ENCODE assay signal across 8 cellular contexts in genomic region chr11:35144103-35144741, GRCh38. TPM values are rescaled to one million over a fixed set of nuclear protein-coding genes. Genes with fewer than 3 reads are reported as not detected.
DNase-seq lines count a peak whose midpoint lies in the region; ATAC-seq, FAIRE-seq and TF ChIP-seq lines count a peak whose summit lies in the region.

No MANE protein-coding gene starts in this region.

- no peak for TF ChIP-seq EP300 in HepG2 (IDR thresholded peaks at IDR 0.05; ENCODE audit: low read depth in 2 of 2, low read length in 2 of 2)
- no peak for TF ChIP-seq EP300 in HepG2 (CRISPR knock-in tag; IDR thresholded peaks at IDR 0.05; ENCODE audit: borderline replicate concordance)

- H3K36me3 ChIP-seq in HepG2 (replicated peaks in 1 of 2; ENCODE audit: control insufficient read depth in 1 of 2, insufficient read depth in 2 of 2, low read length in 2 of 2) = no peaks in the 10 kb centered on the region

- DNase-seq in NCI-H69 (lab: John Stamatoyannopoulos, UW) (peak; percentile 67), HepG2 (ENCODE audit: low spot score) (no peak), NCI-H2196 treated with DMSO at 0.1 percent for 48 hours (lab: John Stamatoyannopoulos, UW; ENCODE audit: unreplicated experiment) (no peak), putamen (ENCODE audit: low spot score) (no peak), midbrain (lab: John Stamatoyannopoulos, UW) (no peak)
- peak; percentile 83 for DNase-seq in activated effector memory CD4-positive, alpha-beta T cell treated with anti-CD3 and anti-CD28 coated beads, Interleukin-2, amount 50 U/mL, for 16 hours

- no peak overlapping the region for H3K4me3 ChIP-seq in HepG2 (replicated peaks in 1 of 3; ENCODE audit: insufficient read depth in 1 of 3, low read depth in 2 of 3, low read length in 3 of 3)

- no peak for TF ChIP-seq CTCF in HepG2 (CRISPR knock-in tag; IDR thresholded peaks at IDR 0.05)

- H3K27me3 ChIP-seq in HepG2 (ENCODE audit: control insufficient read depth in 1 of 2, insufficient read depth in 2 of 2, low read length in 2 of 2) = peaks cover 4 to 22% of the 10 kb centered on the region in 2 experiments; a peak in 3 of 5 replicates

- intact Hi-C loops in HepG2 (cut with micrococcal nuclease; ENCODE audit: unreplicated experiment) = no loop called here

- H3K9me3 ChIP-seq in HepG2 (ENCODE audit: low read length) = no peaks in the 10 kb centered on the region

- no peak overlapping the region; the same call in 1 of the 2 replicates for H3K4me2 ChIP-seq in HepG2 (ENCODE audit: low read depth, low read length)

- BruUV-seq in HepG2 (replicated peaks; lab: Mats Ljungman, UMichigan) = no TSS peak

- no peaks in the 10 kb centered on the region for H3K4me1 ChIP-seq in HepG2 (ENCODE audit: insufficient read depth, low read length)

- no peak for FAIRE-seq in HepG2 (lab: Jason Lieb, UNC)

- POLR2A ChIA-PET in HepG2 (lab: Yijun Ruan, JAX) = no interaction called here

- TF ChIP-seq RAD21 in HepG2 (CRISPR knock-in tag; IDR thresholded peaks at IDR 0.05) = no peak

- in situ Hi-C loops in HepG2 (cut with HindIII; ENCODE audit: extremely low pct_ligation_motif_present, low pct_unique_long_range_greater_than_20kb) = no loop called here

- ATAC-seq in GM18511 (IDR thresholded peaks at IDR 0.05; ENCODE audit: unreplicated experiment) (peak; percentile 48), HG02840 (IDR thresholded peaks at IDR 0.05; ENCODE audit: low FRiP score, unreplicated experiment) (peak; percentile 46), HepG2 (no peak)

- H3K79me2 ChIP-seq in HepG2 (ENCODE audit: insufficient read depth, low read length) = no peaks in the 10 kb centered on the region

- H4K20me1 ChIP-seq in HepG2 (ENCODE audit: insufficient read depth, low read length) = no peaks in the 10 kb centered on the region

- H3K9ac ChIP-seq in HepG2 (ENCODE audit: insufficient read depth, low read depth, low read length) = no peak overlapping the region

- WGBS in HepG2 (ENCODE audit: low lambda C conversion rate) = 34% methylated on average over 10 of the region's 11 CpGs

- no peak overlapping the region for H3K27ac ChIP-seq in HepG2 (ENCODE audit: extremely low read length, insufficient read depth, low read length)

- CTCF ChIA-PET in HepG2 (lab: Yijun Ruan, JAX; ENCODE audit: low intra/inter-chr PET ratio, low total read pairs) = no interaction called here

- no peak for TF ChIP-seq POLR2A in HepG2 (IDR thresholded peaks at IDR 0.05; ENCODE audit: insufficient read depth in 1 of 2, low read depth in 2 of 2, low read length in 2 of 2)

- no peak overlapping the region for H2AFZ ChIP-seq in HepG2 (ENCODE audit: low read length)

TF ChIP-seq in HepG2, 621 proteins besides CTCF, POLR2A, EP300 and RAD21:
- TF ChIP-seq CEBPB (IDR thresholded peaks at IDR 0.05; ENCODE audit: borderline replicate concordance, low read depth, low read length) = 0 out of 2 replicates have a peak, but pooled peaks have one; percentile 6
- no peak for TF ChIP-seq FOXO4 (CRISPR knock-in tag; conservative IDR thresholded peaks at IDR 0.05)

RNA-seq across cellular contexts. Expression of gene CD44, which starts 5.3 kb away (rescaled TPM):
- 0.02 TPM in 1 of 2 replicates, not detected in the other for total RNA-seq in HepG2 (2016; rRNA removed; fragmentation: Illumina TruSeq; extraction: Trizol)
- total RNA-seq in HepG2 (2016; cell fraction: cytosol; rRNA removed; fragmentation: Illumina TruSeq; extraction: Trizol; ENCODE audit: low read depth) = not detected in 2 replicates
- total RNA-seq in HepG2 (2016; cell fraction: insoluble cytoplasmic fraction; rRNA removed; fragmentation: Illumina TruSeq; extraction: Trizol) = not detected in 2 replicates
- total RNA-seq in HepG2 (2016; cell fraction: membrane; rRNA removed; fragmentation: Illumina TruSeq; extraction: Trizol) = not detected in 2 replicates
- total RNA-seq in HepG2 (2016; cell fraction: nucleus; rRNA removed; fragmentation: Illumina TruSeq; extraction: Trizol) = not detected in 2 replicates
- 0.11 and 0.29 TPM in 2 replicates for polyA plus RNA-seq in HepG2 (2011; rRNA removed)
- 0.16 and 0.21 TPM in 2 replicates for polyA plus RNA-seq in HepG2 (2011; cell fraction: cytosol; rRNA removed)
- not detected in 2 replicates for polyA plus RNA-seq in HepG2 (2011; cell fraction: nucleus; rRNA removed)
- polyA plus RNA-seq in HepG2 (2012) = not detected in 2 replicates
- not detected in 2 replicates for polyA plus RNA-seq in HepG2 (2016; cell fraction: cytosol; fragmentation: Illumina TruSeq; extraction: Trizol; ENCODE audit: low read depth)
- not detected in 2 replicates for polyA plus RNA-seq in HepG2 (2016; cell fraction: insoluble cytoplasmic fraction; fragmentation: Illumina TruSeq; extraction: Trizol; ENCODE audit: low read depth)
- not detected in 2 replicates for polyA plus RNA-seq in HepG2 (2016; cell fraction: membrane; fragmentation: Illumina TruSeq; extraction: Trizol; ENCODE audit: low read depth)
- polyA plus RNA-seq in HepG2 (2016; cell fraction: nucleus; fragmentation: Illumina TruSeq; extraction: Trizol; ENCODE audit: insufficient read depth, low read depth) = not detected in 2 replicates
- 343 TPM in 1 of 2 replicates, not detected in the other for polyA minus RNA-seq in HepG2 (2011; rRNA and poly(A)+ RNA removed; ENCODE audit: low replicate concordance)
- 0.97 TPM in 1 of 2 replicates, not detected in the other for polyA minus RNA-seq in HepG2 (2011; cell fraction: cytosol; rRNA and poly(A)+ RNA removed)
- polyA minus RNA-seq in HepG2 (2011; cell fraction: nucleus; rRNA and poly(A)+ RNA removed) = 0.39 and 0.62 TPM in 2 replicates

Comparison
In these comparisons a context has a peak if more than half of its experiments do, and no peak if none do; other contexts are left out.
1. DNase-seq: peak in NCI-H69 (single experiment) and activated effector memory CD4-positive, alpha-beta T cell treated with anti-CD3 and anti-CD28 coated beads, Interleukin-2, amount 50 U/mL, for 16 hours (single experiment); none in HepG2 (single experiment), NCI-H2196 treated with DMSO at 0.1 percent for 48 hours (single experiment), putamen (single experiment) and midbrain (single experiment).